17 cellular contexts compared by ENCODE assay signal in the genomic region with DNA sequence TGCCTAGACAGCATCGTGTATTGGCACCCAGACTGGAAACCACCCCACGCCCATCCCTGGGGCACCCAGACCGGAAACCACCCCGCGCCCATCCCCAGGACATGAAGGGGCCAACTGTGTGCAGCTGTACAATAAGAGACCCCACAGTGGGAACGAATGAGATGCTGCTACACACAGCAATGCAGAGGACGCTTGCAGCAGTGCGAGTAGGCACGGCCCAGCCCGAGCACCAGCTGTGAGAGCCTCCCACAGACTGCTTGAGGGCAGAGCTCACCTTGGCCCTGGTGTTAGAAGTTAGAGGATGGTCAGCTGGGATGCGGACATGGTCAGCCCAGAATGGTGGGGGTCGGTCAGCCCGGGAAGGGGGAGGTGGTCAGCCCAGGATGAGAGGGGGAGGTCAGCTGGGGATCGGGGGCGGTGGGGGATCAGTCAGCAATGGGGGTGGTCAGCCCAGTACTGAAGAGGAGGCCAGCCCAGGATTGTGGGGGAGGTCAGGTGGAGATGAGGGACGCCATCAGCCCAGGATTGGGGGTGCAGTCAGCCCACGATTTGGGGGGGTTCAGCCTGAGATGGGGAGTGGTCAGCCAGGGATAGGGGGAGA.
"Had no signal": no experiment of that assay in that cellular context is flagged by ENCODE, and none has a peak within 500 bp of the region (broad histone marks: within the 10 kb centered on the region; RNA-seq: fewer than 3 reads in every experiment).

No MANE protein-coding gene starts in this region.

- H3K9me3 ChIP-seq: colonic mucosa, esophagus squamous epithelium, neutrophil, right atrium auricular region, tibial artery had no signal

- H3K4me1 ChIP-seq: colonic mucosa, esophagus squamous epithelium had no signal

- H3K27ac ChIP-seq: colonic mucosa, esophagus squamous epithelium, hepatocyte, neutrophil, right atrium auricular region had no signal

- FAIRE-seq: small intestine had no signal

- ATAC-seq: left colon, left ventricle myocardium superior had no signal

- H3K79me2 ChIP-seq: hepatocyte had no signal

- DNase-seq: cerebellar nuclear complex; colonic mucosa; dermis blood vessel endothelial cell; esophagus squamous epithelium; foreskin fibroblast; left colon; left ventricle myocardium superior; mesenchymal stem cell; naive B cell; small intestine; stimulated activated CD4-positive, alpha-beta T cell treated with anti-CD3 and anti-CD28 coated beads, Interleukin-12 subunit alpha, Interleukin-12 subunit beta, amount 100 ng/mL, for 4 hours; stimulated activated naive CD4-positive, alpha-beta T cell treated with Interleukin-2 at 50 U/mL for 16 hours; tibial artery had no signal

- H3K4me3 ChIP-seq: colonic mucosa, esophagus squamous epithelium, hepatocyte, lung, right atrium auricular region, tibial artery had no signal

- H3K27me3 ChIP-seq: colonic mucosa, hepatocyte, right atrium auricular region, tibial artery had no signal

- H2AFZ ChIP-seq: hepatocyte had no signal

- H3K36me3 ChIP-seq: colonic mucosa, esophagus squamous epithelium, neutrophil, right atrium auricular region, tibial artery had no signal

- H3K4me2 ChIP-seq: hepatocyte had no signal
